ENCODE assay signal across 9 cellular contexts in genomic region chrX:129982300-129983246, GRCh38. TPM values are rescaled to one million over a fixed set of nuclear protein-coding genes. Genes with fewer than 3 reads are reported as not detected.
DNase-seq lines count a peak whose midpoint lies in the region; ATAC-seq, FAIRE-seq and TF ChIP-seq lines count a peak whose summit lies in the region.
"Had no signal": no experiment of that assay in that cellular context is flagged by ENCODE, and none has a peak within 500 bp of the region (broad histone marks: within the 10 kb centered on the region; RNA-seq: fewer than 3 reads in every experiment).

BCORL1 (plus strand) TSS chrX:129982635; CDS start chrX:130005232, 22,597 bp downstream.

- peak within 1 kb of the TSS; percentile 46; the same call in 1 of the 2 replicates for H3K9ac ChIP-seq in HepG2 (ENCODE audit: insufficient read depth, low read depth, low read length)

- peak within 1 kb of the TSS; percentile 74 for H3K27ac Mint-ChIP-seq in CD4-positive, alpha-beta T cell
- H3K27ac Mint-ChIP-seq: dendritic cell treated with granulocyte-macrophage colony-stimulating factor and Interleukin-4, amounts not matched to agents 40 ng/mL and 50 ng/mL, for 4 days had no signal

- peak; percentile 91 for ATAC-seq in CD4-positive, alpha-beta T cell (ENCODE audit: poor library complexity)
- peak; percentile 94 for ATAC-seq in GM19397 (IDR thresholded peaks at IDR 0.05; ENCODE audit: unreplicated experiment)
- ATAC-seq in HG03521 (IDR thresholded peaks at IDR 0.05; ENCODE audit: unreplicated experiment) = peak; percentile 88
- ATAC-seq in HepG2 = peak; percentile 85

- TF ChIP-seq EP300 in HepG2 (IDR thresholded peaks at IDR 0.05; ENCODE audit: low read depth in 2 of 2, low read length in 2 of 2) = no peak
- TF ChIP-seq EP300 in HepG2 (CRISPR knock-in tag; IDR thresholded peaks at IDR 0.05; ENCODE audit: borderline replicate concordance) = no peak

- H3K4me1 ChIP-seq in HepG2 (ENCODE audit: insufficient read depth, low read length) = peaks cover 9% of the 10 kb centered on the region

- H3K79me2 ChIP-seq in HepG2 (ENCODE audit: insufficient read depth, low read length) = no peaks in the 10 kb centered on the region

- no peak within 1 kb of the TSS for H3K4me3 Mint-ChIP-seq in CD4-positive, alpha-beta T cell
- H3K4me3 Mint-ChIP-seq: dendritic cell treated with granulocyte-macrophage colony-stimulating factor and Interleukin-4, amounts not matched to agents 40 ng/mL and 50 ng/mL, for 4 days had no signal

- no peak for TF ChIP-seq RAD21 in HepG2 (CRISPR knock-in tag; IDR thresholded peaks at IDR 0.05)

- H3K27ac ChIP-seq in CD4-positive, alpha-beta T cell (ENCODE audit: low read depth, low read length) = no peak within 1 kb of the TSS
- H3K27ac ChIP-seq in HepG2 (ENCODE audit: extremely low read length, insufficient read depth, low read length) = no peak within 1 kb of the TSS

- no peaks in the 10 kb centered on the region for H3K27me3 Mint-ChIP-seq in CD4-positive, alpha-beta T cell

- no peaks in the 10 kb centered on the region for H3K36me3 ChIP-seq in HepG2 (replicated peaks in 1 of 2; ENCODE audit: control insufficient read depth in 1 of 2, insufficient read depth in 2 of 2, low read length in 2 of 2)

- BruUV-seq in HepG2 (replicated peaks; lab: Mats Ljungman, UMichigan) = no TSS peak

- FAIRE-seq in HepG2 (lab: Jason Lieb, UNC) = peak; percentile 71

- peak in 1 of 2 experiments; percentile 78; a peak in 2 of 4 replicates for TF ChIP-seq POLR2A in HepG2 (IDR thresholded peaks at IDR 0.05; ENCODE audit: insufficient read depth in 1 of 2, low read depth in 2 of 2, low read length in 2 of 2)

- POLR2A ChIA-PET in CD4-positive, alpha-beta T cell (lab: Charles Lee) = interaction anchor here (0.7 to 1.8 kb wide), 3 partner anchors 21 to 44 kb away, joined by 3 to 8 read pairs (median 6); no protein-coding TSS in a partner anchor
- POLR2A ChIA-PET in HepG2 (lab: Yijun Ruan, JAX) = no interaction called here

- DNase-seq in CD4-positive, alpha-beta T cell = peak; percentile 79 to 86 (median 82)
- DNase-seq in NCI-H526 treated with DMSO at 0.1 percent for 48 hours (lab: John Stamatoyannopoulos, UW) (peak; percentile 87), dermis blood vessel endothelial cell (peak; percentile 88), HepG2 (ENCODE audit: low spot score) (peak; percentile 75)
- DNase-seq in activated CD4-positive, alpha-beta T cell treated with anti-CD3 and anti-CD28 coated beads, Interleukin-2, amount 50 U/mL, for 24 hours (ENCODE audit: low read depth in 1 of 2, low spot score in 1 of 2) = peak; percentile 70 to 77
- DNase-seq in stimulated activated CD4-positive, alpha-beta T cell treated with anti-CD3 and anti-CD28 coated beads, Interleukin-4, amount 100 ng/mL, for 24 hours = peak; percentile 85

- no peaks in the 10 kb centered on the region for H4K20me1 ChIP-seq in HepG2 (ENCODE audit: insufficient read depth, low read length)

- CTCF ChIA-PET in CD4-positive, alpha-beta T cell (lab: Charles Lee) = no interaction called here
- CTCF ChIA-PET in HepG2 (lab: Yijun Ruan, JAX; ENCODE audit: low intra/inter-chr PET ratio, low total read pairs) = no interaction called here

- under 1% methylated on average over 56 of the region's 74 CpGs for WGBS in HepG2 (ENCODE audit: low lambda C conversion rate)

- no peaks in the 10 kb centered on the region for H3K27me3 ChIP-seq in CD4-positive, alpha-beta T cell (ENCODE audit: control insufficient read depth, insufficient read depth, low read length)
- no peaks in the 10 kb centered on the region for H3K27me3 ChIP-seq in HepG2 (ENCODE audit: control insufficient read depth in 1 of 2, insufficient read depth in 2 of 2, low read length in 2 of 2)

- in situ Hi-C loops in HepG2 (cut with HindIII; ENCODE audit: extremely low pct_ligation_motif_present, low pct_unique_long_range_greater_than_20kb) = no loop called here

- TF ChIP-seq CTCF in CD4-positive, alpha-beta T cell (IDR thresholded peaks at IDR 0.05) = no peak
- TF ChIP-seq CTCF in HepG2 (CRISPR knock-in tag; IDR thresholded peaks at IDR 0.05) = no peak

- H2AFZ ChIP-seq in HepG2 (ENCODE audit: low read length) = no peak within 1 kb of the TSS

- H3K36me3 Mint-ChIP-seq in CD4-positive, alpha-beta T cell (ENCODE audit: low read depth) = no peaks in the 10 kb centered on the region

- intact Hi-C loops in CD4-positive, alpha-beta T cell (cut with DNase I, micrococcal nuclease) = loop anchor here in 1 of 2 experiments (2.0 kb wide), 2 partner anchors 30 to 52 kb away; no protein-coding TSS in a partner anchor
- intact Hi-C loops in HepG2 (cut with micrococcal nuclease; ENCODE audit: unreplicated experiment) = loop anchor here (5.0 kb wide), 1 partner anchor 50 kb away; no protein-coding TSS in a partner anchor

- H3K4me1 Mint-ChIP-seq in CD4-positive, alpha-beta T cell (ENCODE audit: low read depth) = peaks cover 38% of the 10 kb centered on the region

- peak within 1 kb of the TSS in 2 of 3 experiments; percentile 45 to 66; a peak in 4 of 6 replicates for H3K4me3 ChIP-seq in HepG2 (replicated peaks in 1 of 3; ENCODE audit: insufficient read depth in 1 of 3, low read depth in 2 of 3, low read length in 3 of 3)

- H3K9me3 Mint-ChIP-seq in CD4-positive, alpha-beta T cell = no peaks in the 10 kb centered on the region
- H3K9me3 Mint-ChIP-seq: dendritic cell treated with granulocyte-macrophage colony-stimulating factor and Interleukin-4, amounts not matched to agents 40 ng/mL and 50 ng/mL, for 4 days had no signal

- no peaks in the 10 kb centered on the region for H3K9me3 ChIP-seq in CD4-positive, alpha-beta T cell (ENCODE audit: control insufficient read depth, low read length)
- no peaks in the 10 kb centered on the region for H3K9me3 ChIP-seq in HepG2 (ENCODE audit: low read length)

- H3K4me2 ChIP-seq in HepG2 (ENCODE audit: low read depth, low read length) = peak within 1 kb of the TSS; percentile 78

TF ChIP-seq in HepG2, 621 proteins besides CTCF, POLR2A, EP300 and RAD21 (continues in another document):
- TF ChIP-seq AKNA (CRISPR knock-in tag; IDR thresholded peaks at IDR 0.05; ENCODE audit: borderline replicate concordance) = no peak
- TF ChIP-seq CHD2 (IDR thresholded peaks at IDR 0.05; ENCODE audit: low read depth, low read length) = no peak
- TF ChIP-seq IKZF4 (CRISPR knock-in tag; IDR thresholded peaks at IDR 0.05; ENCODE audit: borderline replicate concordance, low read depth, not compliant biosample characterization) = no peak

RNA-seq across cellular contexts. Expression of gene BCORL1, which starts in this region (rescaled TPM):
- 1 to 10 TPM; 3.4 to 3.5 TPM for total RNA-seq in CD4-positive, alpha-beta T cell
- total RNA-seq in dermis blood vessel endothelial cell = 3.4 and 7.1 TPM in 2 replicates
- 1.4 and 4.1 TPM in 2 replicates for total RNA-seq in HepG2 (2016; rRNA removed; fragmentation: Illumina TruSeq; extraction: Trizol)
- total RNA-seq in HepG2 (2016; cell fraction: cytosol; rRNA removed; fragmentation: Illumina TruSeq; extraction: Trizol; ENCODE audit: low read depth) = 1.1 and 1.2 TPM in 2 replicates
- total RNA-seq in HepG2 (2016; cell fraction: insoluble cytoplasmic fraction; rRNA removed; fragmentation: Illumina TruSeq; extraction: Trizol) = 0.84 and 3.6 TPM in 2 replicates
- total RNA-seq in HepG2 (2016; cell fraction: membrane; rRNA removed; fragmentation: Illumina TruSeq; extraction: Trizol) = 2.2 and 2.8 TPM in 2 replicates
- total RNA-seq in HepG2 (2016; cell fraction: nucleus; rRNA removed; fragmentation: Illumina TruSeq; extraction: Trizol) = 3.0 and 4.6 TPM in 2 replicates
- polyA plus RNA-seq in HepG2 (2011; rRNA removed) = 0.67 and 0.71 TPM in 2 replicates
- 0.45 and 0.51 TPM in 2 replicates for polyA plus RNA-seq in HepG2 (2011; cell fraction: cytosol; rRNA removed)
- 2.3 and 3.4 TPM in 2 replicates for polyA plus RNA-seq in HepG2 (2011; cell fraction: nucleus; rRNA removed)
- 4.1 and 4.2 TPM in 2 replicates for polyA plus RNA-seq in HepG2 (2012)
- polyA plus RNA-seq in HepG2 (2016; cell fraction: cytosol; fragmentation: Illumina TruSeq; extraction: Trizol; ENCODE audit: low read depth) = 0.23 and 0.25 TPM in 2 replicates
- 3.5 and 5.3 TPM in 2 replicates for polyA plus RNA-seq in HepG2 (2016; cell fraction: insoluble cytoplasmic fraction; fragmentation: Illumina TruSeq; extraction: Trizol; ENCODE audit: low read depth)
- 0.49 and 0.65 TPM in 2 replicates for polyA plus RNA-seq in HepG2 (2016; cell fraction: membrane; fragmentation: Illumina TruSeq; extraction: Trizol; ENCODE audit: low read depth)
- polyA plus RNA-seq in HepG2 (2016; cell fraction: nucleus; fragmentation: Illumina TruSeq; extraction: Trizol; ENCODE audit: insufficient read depth, low read depth) = 5.0 and 5.4 TPM in 2 replicates
- polyA minus RNA-seq in HepG2 (2011; rRNA and poly(A)+ RNA removed; ENCODE audit: low replicate concordance) = 1.6 and 3.1 TPM in 2 replicates
- 2.0 and 2.8 TPM in 2 replicates for polyA minus RNA-seq in HepG2 (2011; cell fraction: cytosol; rRNA and poly(A)+ RNA removed)
- polyA minus RNA-seq in HepG2 (2011; cell fraction: nucleus; rRNA and poly(A)+ RNA removed) = 2.1 and 3.0 TPM in 2 replicates
